ENCODE assay signal across 9 cellular contexts in genomic region chr15:45378913-45379262, GRCh38. TPM values are rescaled to one million over a fixed set of nuclear protein-coding genes. Genes with fewer than 3 reads are reported as not detected.
A peak's percentile ranks its signal among the peaks of the same experiment; 100 is the strongest.
DNase-seq lines count a peak whose midpoint lies in the region; ATAC-seq and TF ChIP-seq lines count a peak whose summit lies in the region.
"Had no signal": no experiment of that assay in that cellular context is flagged by ENCODE, and none has a peak within 500 bp of the region (broad histone marks: within the 10 kb centered on the region; RNA-seq: fewer than 3 reads in every experiment).

No MANE protein-coding gene starts in this region.

- in situ Hi-C loops in IMR-90 (cut with MboI; ENCODE audit: low sequenced_read_pairs) (no loop called here), astrocyte of the cerebellum (cut with HindIII; ENCODE audit: low sequenced_read_pairs) (loop anchor here (5.0 kb wide), 1 partner anchor 177 kb away; no protein-coding TSS in a partner anchor)

- H3K27ac ChIP-seq in IMR-90 (ENCODE audit: insufficient read depth, low read length), result no peak overlapping the region
- H3K27ac ChIP-seq in stomach smooth muscle (ENCODE audit: low read length), result peak overlapping the region; percentile 87

- H3K4me1 ChIP-seq in IMR-90 (ENCODE audit: control insufficient read depth, insufficient read depth, low read length), result 0 out of 2 replicates have a peak, but pooled peaks cover 2% of the 10 kb centered on the region
- peaks cover 26% of the 10 kb centered on the region for H3K4me1 ChIP-seq in stomach smooth muscle (ENCODE audit: control insufficient read depth, insufficient read depth, low read length)

- H4K20me1 ChIP-seq in IMR-90 (ENCODE audit: insufficient read depth, low read length), result no peaks in the 10 kb centered on the region

- H2BK15ac ChIP-seq in IMR-90 (ENCODE audit: low read depth, low read length), result no peak overlapping the region

- no peaks in the 10 kb centered on the region for H3K9me1 ChIP-seq in IMR-90 (ENCODE audit: insufficient read depth, low read length)

- H3K79me1 ChIP-seq in IMR-90 (ENCODE audit: low read depth in 1 of 2, low read length in 2 of 2), result no peaks in the 10 kb centered on the region

- H2AK9ac ChIP-seq in IMR-90 (replicated peaks; ENCODE audit: low read depth, low read length, poor library complexity), result no peak overlapping the region

- intact Hi-C loops in IMR-90 (cut with micrococcal nuclease), result loop anchor here (5.0 kb wide), 1 partner anchor 172 kb away; no protein-coding TSS in a partner anchor

- no peak overlapping the region for H2BK120ac ChIP-seq in IMR-90 (ENCODE audit: low read depth, low read length)

- H3K27me3 ChIP-seq in IMR-90 (ENCODE audit: control insufficient read depth, insufficient read depth, low read length), result peaks cover 47% of the 10 kb centered on the region
- H3K27me3 ChIP-seq in kidney epithelial cell (ENCODE audit: control insufficient read depth, insufficient read depth, low read length), result peaks cover 12% of the 10 kb centered on the region
- H3K27me3 ChIP-seq in stomach smooth muscle (ENCODE audit: control insufficient read depth in 1 of 2, insufficient read depth in 2 of 2, low read length in 2 of 2), result no peaks in the 10 kb centered on the region

- TF ChIP-seq RAD21 in IMR-90 (IDR thresholded peaks at IDR 0.05; ENCODE audit: low read length), result no peak

- no peak overlapping the region for H3K18ac ChIP-seq in IMR-90 (ENCODE audit: low read depth, low read length)

- H3K56ac ChIP-seq in IMR-90 (ENCODE audit: extremely low read depth, insufficient read depth, low read length), result no peak overlapping the region

- no peak overlapping the region for H2AK5ac ChIP-seq in IMR-90 (ENCODE audit: low read depth, low read length)

- dilution Hi-C loops in IMR-90 (cut with HindIII; ENCODE audit: low sequenced_read_pairs, unreplicated experiment), result no loop called here

- no peak overlapping the region for H2AFZ ChIP-seq in IMR-90 (replicated peaks; ENCODE audit: low read length, poor library complexity)

- H3K4ac ChIP-seq in IMR-90 (ENCODE audit: low read depth, low read length), result no peak overlapping the region

- CTCF ChIA-PET in IMR-90 (lab: Yijun Ruan, JAX), result no interaction called here

- BruUV-seq in IMR-90 (replicated peaks; lab: Mats Ljungman, UMichigan), result no TSS peak

- H4K8ac ChIP-seq in IMR-90 (ENCODE audit: low read depth in 2 of 2, low read length in 2 of 2), result no peak overlapping the region

- no peak overlapping the region for H3K4me3 ChIP-seq in IMR-90 (ENCODE audit: insufficient read depth, low read depth, low read length)
- peak overlapping the region; percentile 43 for H3K4me3 ChIP-seq in astrocyte of the cerebellum (ENCODE audit: low read depth, low read length)
- peak overlapping the region; percentile 50 for H3K4me3 ChIP-seq in kidney epithelial cell (ENCODE audit: low read depth, low read length)
- peak overlapping the region; percentile 84 to 87 for H3K4me3 ChIP-seq in stomach smooth muscle (ENCODE audit: low read length in 2 of 2)

- no peak overlapping the region for H3K23ac ChIP-seq in IMR-90 (ENCODE audit: low read depth, low read length)

- H3K36me3 ChIP-seq in IMR-90 (ENCODE audit: control insufficient read depth, insufficient read depth, low read length) (no peaks in the 10 kb centered on the region), kidney epithelial cell (ENCODE audit: control insufficient read depth, insufficient read depth, low read length) (no peaks in the 10 kb centered on the region), stomach smooth muscle (ENCODE audit: control insufficient read depth in 2 of 2, insufficient read depth in 2 of 2, low read length in 2 of 2) (peaks cover 10 to 13% of the 10 kb centered on the region in 2 donors)

- POLR2A ChIA-PET in IMR-90 (lab: Charles Lee; ENCODE audit: unreplicated experiment), result no interaction called here

- H3K9me3 ChIP-seq in IMR-90 (ENCODE audit: control insufficient read depth, insufficient read depth, low read length) (no peaks in the 10 kb centered on the region), stomach smooth muscle (ENCODE audit: control insufficient read depth in 2 of 2, low read length in 2 of 2) (no peaks in the 10 kb centered on the region)

- H4K5ac ChIP-seq in IMR-90 (ENCODE audit: low read depth, low read length), result no peak overlapping the region

- H2BK20ac ChIP-seq in IMR-90 (ENCODE audit: low read depth, low read length), result no peak overlapping the region

- DNase-seq in IMR-90 (no peak), astrocyte of the cerebellum (ENCODE audit: low read depth) (no peak), kidney epithelial cell (ENCODE audit: low read depth) (no peak), UCSD-AML1 (lab: John Stamatoyannopoulos, UW; ENCODE audit: unreplicated experiment) (no peak), occipital lobe (lab: John Stamatoyannopoulos, UW) (no peak)
- DNase-seq: NCI-H2029 had no signal

- no peak overlapping the region for H3K14ac ChIP-seq in IMR-90 (replicated peaks; ENCODE audit: low read depth, low read length)

- peak overlapping the region; percentile 29 for H3K4me2 ChIP-seq in IMR-90 (ENCODE audit: low read depth, low read length)

- H3K9ac ChIP-seq in IMR-90 (ENCODE audit: low read depth, low read length) (no peak overlapping the region), stomach smooth muscle (ENCODE audit: low read length in 2 of 2) (peak overlapping the region; percentile 68 to 80)

- TF ChIP-seq POLR2A in IMR-90 (IDR thresholded peaks at IDR 0.05; ENCODE audit: low read depth, low read length), result no peak

- H2BK5ac ChIP-seq in IMR-90 (ENCODE audit: low read depth, low read length, poor library complexity, severe bottlenecking), result no peak overlapping the region

- ATAC-seq in IMR-90 (ENCODE audit: low read depth) (no peak), GM19452 (IDR thresholded peaks at IDR 0.05; ENCODE audit: unreplicated experiment) (no peak), HG03457 (IDR thresholded peaks at IDR 0.05; ENCODE audit: unreplicated experiment) (no peak)

- no peak overlapping the region for H4K91ac ChIP-seq in IMR-90 (ENCODE audit: insufficient read depth, low read depth, low read length)

- no peak for TF ChIP-seq CTCF in IMR-90 (conservative IDR thresholded peaks at IDR 0.05; ENCODE audit: low read depth, low read length)
- TF ChIP-seq CTCF in astrocyte of the cerebellum (IDR thresholded peaks at IDR 0.05; ENCODE audit: low read depth, low read length, missing control alignments), result no peak
- no peak for TF ChIP-seq CTCF in kidney epithelial cell (IDR thresholded peaks at IDR 0.05; ENCODE audit: insufficient read depth, low read length, poor library complexity, severe bottlenecking)

- WGBS in IMR-90 (ENCODE audit: extremely low coverage in 2 of 2, insufficient read length in 1 of 2), 2 experiments, result no CpG with 5 or more reads among the region's 11 CpGs

TF ChIP-seq in IMR-90, 13 proteins besides CTCF, POLR2A, EP300 and RAD21:
- TF ChIP-seq CHD1 (IDR thresholded peaks at IDR 0.05; ENCODE audit: low read depth, low read length) (no peak), RFX5 (IDR thresholded peaks at IDR 0.05; ENCODE audit: low read depth, low read length) (no peak), ELK1 (IDR thresholded peaks at IDR 0.05; ENCODE audit: borderline replicate concordance, low read depth, low read length) (no peak), MAZ (IDR thresholded peaks at IDR 0.05; ENCODE audit: borderline replicate concordance, low read depth, low read length) (no peak), SMC3 (IDR thresholded peaks at IDR 0.05; ENCODE audit: low read depth, low read length) (no peak), NFE2L2 (IDR thresholded peaks at IDR 0.05; ENCODE audit: low read depth, low read length) (no peak), RCOR1 (IDR thresholded peaks at IDR 0.05; ENCODE audit: insufficient replicate concordance, low read length) (no peak), USF2 (IDR thresholded peaks at IDR 0.05; ENCODE audit: low read depth, low read length) (no peak), BHLHE40 (IDR thresholded peaks at IDR 0.05; ENCODE audit: low read depth, low read length) (no peak), CEBPB (IDR thresholded peaks at IDR 0.05; ENCODE audit: low read depth, low read length) (no peak), MAFK (IDR thresholded peaks at IDR 0.05; ENCODE audit: low read depth, low read length) (no peak), FOS (IDR thresholded peaks at IDR 0.05; ENCODE audit: low read depth, low read length) (no peak), MXI1 (IDR thresholded peaks at IDR 0.05; ENCODE audit: borderline replicate concordance, low read depth, low read length) (no peak)

RNA-seq across cellular contexts. Expression of gene GATM, which starts 0.5 kb away (rescaled TPM):
- total RNA-seq in IMR-90 (2012; rRNA removed) (0.18 and 0.28 TPM in 2 replicates), kidney epithelial cell (8.7 and 12.1 TPM in 2 replicates), occipital lobe (150 TPM)
- polyA plus RNA-seq in IMR-90 (2012; rRNA removed), result 0.10 and 0.14 TPM in 2 replicates
- polyA plus RNA-seq in IMR-90 (2012; cell fraction: cytosol; rRNA removed), result 0.04 TPM in 1 of 2 replicates, not detected in the other
- 0.08 and 0.16 TPM in 2 replicates for polyA plus RNA-seq in IMR-90 (2012; cell fraction: nucleus; rRNA removed; ENCODE audit: low replicate concordance)

Comparison
In these comparisons a context has a peak if more than half of its experiments do, and no peak if none do; other contexts are left out.
1. RNA of gene GATM, which starts 0.5 kb away (total RNA-seq): 150 TPM in occipital lobe (single experiment); 8.7 to 12.1 TPM in kidney epithelial cell and 0.18 to 0.28 TPM in IMR-90; every median in the first group is over 10 times any median in the second.